Comparison of ENCODE assay signal across 24 cellular contexts in genomic region chr5:140383300-140383699, GRCh38. TPM values are rescaled to one million over a fixed set of nuclear protein-coding genes. Genes with fewer than 3 reads are reported as not detected.
DNase-seq lines count a peak whose midpoint lies in the region; ATAC-seq and TF ChIP-seq lines count a peak whose summit lies in the region.
"Had no signal": no experiment of that assay in that cellular context is flagged by ENCODE, and none has a peak within 500 bp of the region (broad histone marks: within the 10 kb centered on the region; RNA-seq: fewer than 3 reads in every experiment).

No MANE protein-coding gene starts in this region.

- H3K4me3 ChIP-seq in BLaER1 treated with 17β-estradiol and CSF1 and Interleukin-3, amounts not matched to agents 10 nM and 100 nM: no peak overlapping the region
- H3K4me3 ChIP-seq in choroid plexus epithelial cell (ENCODE audit: low read depth, low read length) (no peak overlapping the region), mucosa of descending colon (no peak overlapping the region), OCI-LY7 (ENCODE audit: low read depth, low read length, poor library complexity, severe bottlenecking) (no peak overlapping the region)

- peak overlapping the region; percentile 3 to 64 (median 31); a peak in 19 of 22 replicates for H3K4me2 ChIP-seq in BLaER1 treated with 17β-estradiol and CSF1 and Interleukin-3, amounts not matched to agents 10 nM and 100 nM
- H3K4me2 ChIP-seq in OCI-LY7 (ENCODE audit: low read length): no peak overlapping the region

- POLR2A ChIA-PET in OCI-LY7 (lab: Charles Lee): interaction anchor here (0.8 kb wide), 1 partner anchor 249 kb away, joined by 4 read pairs; no protein-coding TSS in a partner anchor

- intact Hi-C loops in mucosa of descending colon (cut with DNase I, micrococcal nuclease): no loop called here
- intact Hi-C loops in OCI-LY7 (cut with micrococcal nuclease; ENCODE audit: unreplicated experiment): no loop called here

- peaks cover 0 to 6% (median 0%) of the 10 kb centered on the region in 11 experiments; a peak in 1 of 22 replicates for H3K36me3 ChIP-seq in BLaER1 treated with 17β-estradiol and CSF1 and Interleukin-3, amounts not matched to agents 10 nM and 100 nM
- H3K36me3 ChIP-seq in mucosa of descending colon (ENCODE audit: low read depth) (no peaks in the 10 kb centered on the region), OCI-LY7 (ENCODE audit: insufficient read depth, low read length) (no peaks in the 10 kb centered on the region)
- H3K36me3 ChIP-seq: BE2C had no signal

- H4K20me1 ChIP-seq in BLaER1 treated with 17β-estradiol and CSF1 and Interleukin-3, amounts not matched to agents 10 nM and 100 nM: no peaks in the 10 kb centered on the region
- no peaks in the 10 kb centered on the region for H4K20me1 ChIP-seq in OCI-LY7 (ENCODE audit: insufficient read depth, low read length)

- peak; percentile 78 for ATAC-seq in mucosa of descending colon
- ATAC-seq in HG02678 (IDR thresholded peaks at IDR 0.05; ENCODE audit: unreplicated experiment): no peak
- ATAC-seq: HCT116, PC-3 had no signal

- peaks cover 5 to 10% (median 8%) of the 10 kb centered on the region in 10 experiments; a peak in 18 of 20 replicates for H3K4me1 ChIP-seq in BLaER1 treated with 17β-estradiol and CSF1 and Interleukin-3, amounts not matched to agents 10 nM and 100 nM
- H3K4me1 ChIP-seq in mucosa of descending colon (ENCODE audit: low read depth): no peaks in the 10 kb centered on the region
- H3K4me1 ChIP-seq in OCI-LY7 (ENCODE audit: insufficient read depth, low read length, poor library complexity, severe bottlenecking): no peaks in the 10 kb centered on the region
- H3K4me1 ChIP-seq: BE2C, Caco-2 had no signal

- H2AFZ ChIP-seq in OCI-LY7 (ENCODE audit: low read length): no peak overlapping the region

- no peaks in the 10 kb centered on the region for H3K27me3 ChIP-seq in BLaER1 treated with 17β-estradiol and CSF1 and Interleukin-3, amounts not matched to agents 10 nM and 100 nM
- H3K27me3 ChIP-seq: BE2C had no signal

- no peaks in the 10 kb centered on the region for H3K79me2 ChIP-seq in OCI-LY7 (ENCODE audit: insufficient read depth, low read depth, low read length)

- TF ChIP-seq CTCF in choroid plexus epithelial cell (conservative IDR thresholded peaks at IDR 0.05; ENCODE audit: low read depth, low read length) (no peak), mucosa of descending colon (IDR thresholded peaks at IDR 0.05) (no peak), OCI-LY7 (conservative IDR thresholded peaks at IDR 0.05; ENCODE audit: low read length) (no peak)

- no TSS peak for BruUV-seq in OCI-LY7 (replicated peaks; lab: Mats Ljungman, UMichigan)

- DNase-seq in OCI-M1 (lab: John Stamatoyannopoulos, UW) (peak; percentile 29), choroid plexus epithelial cell (ENCODE audit: low read depth) (peak; percentile 16), mucosa of descending colon (no peak), OCI-LY7 (ENCODE audit: low spot score) (no peak), CD1c-positive myeloid dendritic cell (ENCODE audit: extremely low spot score) (no peak)
- DNase-seq: BE2C; Caco-2; CD4-positive, alpha-beta memory T cell; DMS 273 treated with DMSO at 0.1 percent for 48 hours; DND-41; IMR-90; NCI-H1048; NCI-H1417 treated with DMSO at 0.1 percent for 48 hours; NCI-H187; NCI-H446 treated with DMSO at 0.1 percent for 48 hours; NCI-H526 treated with DMSO at 0.1 percent for 48 hours; PC-3; SHP77; SW 1271 had no signal

- no peak overlapping the region for H3K27ac ChIP-seq in BLaER1 treated with 17β-estradiol and CSF1 and Interleukin-3, amounts not matched to agents 10 nM and 100 nM
- no peak overlapping the region for H3K27ac ChIP-seq in OCI-LY7 (ENCODE audit: low read depth, low read length, poor library complexity, severe bottlenecking)

- no peak overlapping the region for H3K9ac ChIP-seq in BLaER1 treated with 17β-estradiol and CSF1 and Interleukin-3, amounts not matched to agents 10 nM and 100 nM

- H3K9me2 ChIP-seq in OCI-LY7 (ENCODE audit: insufficient read depth, low read length): no peaks in the 10 kb centered on the region

- H3K9me3 ChIP-seq in BLaER1 treated with 17β-estradiol and CSF1 and Interleukin-3, amounts not matched to agents 10 nM and 100 nM (replicated peaks in 1 of 11): peaks cover 0 to 15% (median 11%) of the 10 kb centered on the region in 11 experiments; a peak in 17 of 22 replicates
- no peaks in the 10 kb centered on the region for H3K9me3 ChIP-seq in mucosa of descending colon
- H3K9me3 ChIP-seq in OCI-LY7 (ENCODE audit: low read length): no peaks in the 10 kb centered on the region
- H3K9me3 ChIP-seq: BE2C, Caco-2 had no signal

- CTCF ChIA-PET in OCI-LY7 (lab: Charles Lee; ENCODE audit: unreplicated experiment): no interaction called here

RNA-seq across cellular contexts. Expression of gene ANKHD1, which starts 18.3 kb away (rescaled TPM):
- total RNA-seq in mucosa of descending colon (100 to 1,000 TPM; 134 to 135 (median 134) TPM), OCI-LY7 (2022) (138 and 143 TPM in 2 replicates)
- total RNA-seq in OCI-LY7 (2014; rRNA removed; shearing (Covaris generic)): 90.6 and 91.5 TPM in 2 replicates

RNA-seq across cellular contexts. Expression of gene SLC4A9, which starts 23.3 kb away (rescaled TPM):
- under 1 TPM in 2 of 3 donors, not detected in 1; 0.23 to 0.46 TPM for total RNA-seq in mucosa of descending colon
- 0.05 and 0.22 TPM in 2 replicates for total RNA-seq in OCI-LY7 (2014; rRNA removed; shearing (Covaris generic))
- total RNA-seq in OCI-LY7 (2022): 2.6 and 5.1 TPM in 2 replicates
- total RNA-seq: A673; CD4-positive, alpha-beta memory T cell; IMR-90; RPMI7951 had no signal

RNA-seq across cellular contexts. Expression of gene HBEGF, which starts 36.9 kb away (rescaled TPM):
- total RNA-seq in mucosa of descending colon (10 to 100 TPM in 2 of 3 donors, 1 to 10 TPM in 1; 8.8 to 15.7 (median 13.1) TPM), OCI-LY7 (2022) (20.2 and 30.9 TPM in 2 replicates)
- total RNA-seq in OCI-LY7 (2014; rRNA removed; shearing (Covaris generic)): 4.7 and 5.6 TPM in 2 replicates

Comparison
In these comparisons a context has a peak if more than half of its experiments do, and no peak if none do; other contexts are left out.
1. DNase-seq: peak in OCI-M1 (single experiment) and choroid plexus epithelial cell (single experiment); none in mucosa of descending colon (0 of 3), OCI-LY7 (single experiment) and CD1c-positive myeloid dendritic cell (single experiment).